Comparison of ENCODE assay signal across 1 cellular context in genomic region chr10:72308320-72308987, GRCh38.
TF ChIP-seq lines count a peak whose summit lies in the region.

No MANE protein-coding gene starts in this region.

TF ChIP-seq in K562, 482 proteins besides CTCF, POLR2A, EP300 and RAD21 (continued from another document and continues in another):
- TF ChIP-seq, protein P1, sequence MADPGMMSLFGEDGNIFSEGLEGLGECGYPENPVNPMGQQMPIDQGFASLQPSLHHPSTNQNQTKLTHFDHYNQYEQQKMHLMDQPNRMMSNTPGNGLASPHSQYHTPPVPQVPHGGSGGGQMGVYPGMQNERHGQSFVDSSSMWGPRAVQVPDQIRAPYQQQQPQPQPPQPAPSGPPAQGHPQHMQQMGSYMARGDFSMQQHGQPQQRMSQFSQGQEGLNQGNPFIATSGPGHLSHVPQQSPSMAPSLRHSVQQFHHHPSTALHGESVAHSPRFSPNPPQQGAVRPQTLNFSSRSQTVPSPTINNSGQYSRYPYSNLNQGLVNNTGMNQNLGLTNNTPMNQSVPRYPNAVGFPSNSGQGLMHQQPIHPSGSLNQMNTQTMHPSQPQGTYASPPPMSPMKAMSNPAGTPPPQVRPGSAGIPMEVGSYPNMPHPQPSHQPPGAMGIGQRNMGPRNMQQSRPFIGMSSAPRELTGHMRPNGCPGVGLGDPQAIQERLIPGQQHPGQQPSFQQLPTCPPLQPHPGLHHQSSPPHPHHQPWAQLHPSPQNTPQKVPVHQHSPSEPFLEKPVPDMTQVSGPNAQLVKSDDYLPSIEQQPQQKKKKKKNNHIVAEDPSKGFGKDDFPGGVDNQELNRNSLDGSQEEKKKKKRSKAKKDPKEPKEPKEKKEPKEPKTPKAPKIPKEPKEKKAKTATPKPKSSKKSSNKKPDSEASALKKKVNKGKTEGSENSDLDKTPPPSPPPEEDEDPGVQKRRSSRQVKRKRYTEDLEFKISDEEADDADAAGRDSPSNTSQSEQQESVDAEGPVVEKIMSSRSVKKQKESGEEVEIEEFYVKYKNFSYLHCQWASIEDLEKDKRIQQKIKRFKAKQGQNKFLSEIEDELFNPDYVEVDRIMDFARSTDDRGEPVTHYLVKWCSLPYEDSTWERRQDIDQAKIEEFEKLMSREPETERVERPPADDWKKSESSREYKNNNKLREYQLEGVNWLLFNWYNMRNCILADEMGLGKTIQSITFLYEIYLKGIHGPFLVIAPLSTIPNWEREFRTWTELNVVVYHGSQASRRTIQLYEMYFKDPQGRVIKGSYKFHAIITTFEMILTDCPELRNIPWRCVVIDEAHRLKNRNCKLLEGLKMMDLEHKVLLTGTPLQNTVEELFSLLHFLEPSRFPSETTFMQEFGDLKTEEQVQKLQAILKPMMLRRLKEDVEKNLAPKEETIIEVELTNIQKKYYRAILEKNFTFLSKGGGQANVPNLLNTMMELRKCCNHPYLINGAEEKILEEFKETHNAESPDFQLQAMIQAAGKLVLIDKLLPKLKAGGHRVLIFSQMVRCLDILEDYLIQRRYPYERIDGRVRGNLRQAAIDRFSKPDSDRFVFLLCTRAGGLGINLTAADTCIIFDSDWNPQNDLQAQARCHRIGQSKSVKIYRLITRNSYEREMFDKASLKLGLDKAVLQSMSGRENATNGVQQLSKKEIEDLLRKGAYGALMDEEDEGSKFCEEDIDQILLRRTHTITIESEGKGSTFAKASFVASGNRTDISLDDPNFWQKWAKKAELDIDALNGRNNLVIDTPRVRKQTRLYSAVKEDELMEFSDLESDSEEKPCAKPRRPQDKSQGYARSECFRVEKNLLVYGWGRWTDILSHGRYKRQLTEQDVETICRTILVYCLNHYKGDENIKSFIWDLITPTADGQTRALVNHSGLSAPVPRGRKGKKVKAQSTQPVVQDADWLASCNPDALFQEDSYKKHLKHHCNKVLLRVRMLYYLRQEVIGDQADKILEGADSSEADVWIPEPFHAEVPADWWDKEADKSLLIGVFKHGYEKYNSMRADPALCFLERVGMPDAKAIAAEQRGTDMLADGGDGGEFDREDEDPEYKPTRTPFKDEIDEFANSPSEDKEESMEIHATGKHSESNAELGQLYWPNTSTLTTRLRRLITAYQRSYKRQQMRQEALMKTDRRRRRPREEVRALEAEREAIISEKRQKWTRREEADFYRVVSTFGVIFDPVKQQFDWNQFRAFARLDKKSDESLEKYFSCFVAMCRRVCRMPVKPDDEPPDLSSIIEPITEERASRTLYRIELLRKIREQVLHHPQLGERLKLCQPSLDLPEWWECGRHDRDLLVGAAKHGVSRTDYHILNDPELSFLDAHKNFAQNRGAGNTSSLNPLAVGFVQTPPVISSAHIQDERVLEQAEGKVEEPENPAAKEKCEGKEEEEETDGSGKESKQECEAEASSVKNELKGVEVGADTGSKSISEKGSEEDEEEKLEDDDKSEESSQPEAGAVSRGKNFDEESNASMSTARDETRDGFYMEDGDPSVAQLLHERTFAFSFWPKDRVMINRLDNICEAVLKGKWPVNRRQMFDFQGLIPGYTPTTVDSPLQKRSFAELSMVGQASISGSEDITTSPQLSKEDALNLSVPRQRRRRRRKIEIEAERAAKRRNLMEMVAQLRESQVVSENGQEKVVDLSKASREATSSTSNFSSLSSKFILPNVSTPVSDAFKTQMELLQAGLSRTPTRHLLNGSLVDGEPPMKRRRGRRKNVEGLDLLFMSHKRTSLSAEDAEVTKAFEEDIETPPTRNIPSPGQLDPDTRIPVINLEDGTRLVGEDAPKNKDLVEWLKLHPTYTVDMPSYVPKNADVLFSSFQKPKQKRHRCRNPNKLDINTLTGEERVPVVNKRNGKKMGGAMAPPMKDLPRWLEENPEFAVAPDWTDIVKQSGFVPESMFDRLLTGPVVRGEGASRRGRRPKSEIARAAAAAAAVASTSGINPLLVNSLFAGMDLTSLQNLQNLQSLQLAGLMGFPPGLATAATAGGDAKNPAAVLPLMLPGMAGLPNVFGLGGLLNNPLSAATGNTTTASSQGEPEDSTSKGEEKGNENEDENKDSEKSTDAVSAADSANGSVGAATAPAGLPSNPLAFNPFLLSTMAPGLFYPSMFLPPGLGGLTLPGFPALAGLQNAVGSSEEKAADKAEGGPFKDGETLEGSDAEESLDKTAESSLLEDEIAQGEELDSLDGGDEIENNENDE (IDR thresholded peaks at IDR 0.05; ENCODE audit: low read depth, low read length), result no peak
- TF ChIP-seq NFXL1 (CRISPR knock-in tag; IDR thresholded peaks at IDR 0.05) (no peak), ZBTB33 (CRISPR knock-in tag; IDR thresholded peaks at IDR 0.05) (no peak), MYNN (IDR thresholded peaks at IDR 0.05) (peak; percentile 79; the same call in 1 of the 2 replicates), MYNN (CRISPR knock-in tag; IDR thresholded peaks at IDR 0.05) (no peak), ZNF274 (IDR thresholded peaks at IDR 0.05; ENCODE audit: borderline replicate concordance, low read depth, low read length) (no peak), SMARCA4 (IDR thresholded peaks at IDR 0.05) (peak; percentile 95), KDM5B (IDR thresholded peaks at IDR 0.05; ENCODE audit: insufficient replicate concordance, low read depth, low read length) (peak; percentile 57), HDAC6 (IDR thresholded peaks at IDR 0.05; ENCODE audit: low read depth, low read length) (no peak), SIRT6 (IDR thresholded peaks at IDR 0.05; ENCODE audit: low read depth, low read length) (no peak), CHCHD3 (CRISPR knock-in tag; IDR thresholded peaks at IDR 0.05) (no peak), DNMT1 (IDR thresholded peaks at IDR 0.05) (no peak), ZNF512 (tag; IDR thresholded peaks at IDR 0.05) (no peak), RUNX1 (IDR thresholded peaks at IDR 0.05; ENCODE audit: low read depth) (no peak), ATF1 (CRISPR knock-in tag; IDR thresholded peaks at IDR 0.05) (no peak), ATF1 (tag; IDR thresholded peaks at IDR 0.05) (peak; percentile 62), CREB5 (CRISPR knock-in tag; IDR thresholded peaks at IDR 0.05) (no peak), PRPF4 (IDR thresholded peaks at IDR 0.05; ENCODE audit: insufficient read depth, low read depth, low read length, poor library complexity, severe bottlenecking) (no peak), ERF (CRISPR knock-in tag; IDR thresholded peaks at IDR 0.05) (peak; percentile 91; the same call in 1 of the 2 replicates), ZNF124 (CRISPR knock-in tag; IDR thresholded peaks at IDR 0.05) (no peak), ZNF584 (CRISPR knock-in tag; IDR thresholded peaks at IDR 0.05; ENCODE audit: low read depth) (peak; percentile 75; the same call in 1 of the 2 replicates), ZNF77 (CRISPR knock-in tag; IDR thresholded peaks at IDR 0.05) (no peak), TSHZ1 (CRISPR knock-in tag; IDR thresholded peaks at IDR 0.05) (peak; percentile 51; the same call in 1 of the 2 replicates), HLTF (IDR thresholded peaks at IDR 0.05) (0 out of 2 replicates have a peak, but pooled peaks have one; percentile 53)
- TF ChIP-seq, protein P2, sequence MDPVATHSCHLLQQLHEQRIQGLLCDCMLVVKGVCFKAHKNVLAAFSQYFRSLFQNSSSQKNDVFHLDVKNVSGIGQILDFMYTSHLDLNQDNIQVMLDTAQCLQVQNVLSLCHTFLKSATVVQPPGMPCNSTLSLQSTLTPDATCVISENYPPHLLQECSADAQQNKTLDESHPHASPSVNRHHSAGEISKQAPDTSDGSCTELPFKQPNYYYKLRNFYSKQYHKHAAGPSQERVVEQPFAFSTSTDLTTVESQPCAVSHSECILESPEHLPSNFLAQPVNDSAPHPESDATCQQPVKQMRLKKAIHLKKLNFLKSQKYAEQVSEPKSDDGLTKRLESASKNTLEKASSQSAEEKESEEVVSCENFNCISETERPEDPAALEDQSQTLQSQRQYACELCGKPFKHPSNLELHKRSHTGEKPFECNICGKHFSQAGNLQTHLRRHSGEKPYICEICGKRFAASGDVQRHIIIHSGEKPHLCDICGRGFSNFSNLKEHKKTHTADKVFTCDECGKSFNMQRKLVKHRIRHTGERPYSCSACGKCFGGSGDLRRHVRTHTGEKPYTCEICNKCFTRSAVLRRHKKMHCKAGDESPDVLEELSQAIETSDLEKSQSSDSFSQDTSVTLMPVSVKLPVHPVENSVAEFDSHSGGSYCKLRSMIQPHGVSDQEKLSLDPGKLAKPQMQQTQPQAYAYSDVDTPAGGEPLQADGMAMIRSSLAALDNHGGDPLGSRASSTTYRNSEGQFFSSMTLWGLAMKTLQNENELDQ (CRISPR knock-in tag; IDR thresholded peaks at IDR 0.05; ENCODE audit: borderline replicate concordance), result no peak
- TF ChIP-seq, protein P3, sequence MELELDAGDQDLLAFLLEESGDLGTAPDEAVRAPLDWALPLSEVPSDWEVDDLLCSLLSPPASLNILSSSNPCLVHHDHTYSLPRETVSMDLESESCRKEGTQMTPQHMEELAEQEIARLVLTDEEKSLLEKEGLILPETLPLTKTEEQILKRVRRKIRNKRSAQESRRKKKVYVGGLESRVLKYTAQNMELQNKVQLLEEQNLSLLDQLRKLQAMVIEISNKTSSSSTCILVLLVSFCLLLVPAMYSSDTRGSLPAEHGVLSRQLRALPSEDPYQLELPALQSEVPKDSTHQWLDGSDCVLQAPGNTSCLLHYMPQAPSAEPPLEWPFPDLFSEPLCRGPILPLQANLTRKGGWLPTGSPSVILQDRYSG (tag; conservative IDR thresholded peaks at IDR 0.05; ENCODE audit: low read depth), result peak; percentile 94
- TF ChIP-seq, protein P4, sequence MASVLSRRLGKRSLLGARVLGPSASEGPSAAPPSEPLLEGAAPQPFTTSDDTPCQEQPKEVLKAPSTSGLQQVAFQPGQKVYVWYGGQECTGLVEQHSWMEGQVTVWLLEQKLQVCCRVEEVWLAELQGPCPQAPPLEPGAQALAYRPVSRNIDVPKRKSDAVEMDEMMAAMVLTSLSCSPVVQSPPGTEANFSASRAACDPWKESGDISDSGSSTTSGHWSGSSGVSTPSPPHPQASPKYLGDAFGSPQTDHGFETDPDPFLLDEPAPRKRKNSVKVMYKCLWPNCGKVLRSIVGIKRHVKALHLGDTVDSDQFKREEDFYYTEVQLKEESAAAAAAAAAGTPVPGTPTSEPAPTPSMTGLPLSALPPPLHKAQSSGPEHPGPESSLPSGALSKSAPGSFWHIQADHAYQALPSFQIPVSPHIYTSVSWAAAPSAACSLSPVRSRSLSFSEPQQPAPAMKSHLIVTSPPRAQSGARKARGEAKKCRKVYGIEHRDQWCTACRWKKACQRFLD (CRISPR knock-in tag; IDR thresholded peaks at IDR 0.05), result peak; percentile 95; the same call in 1 of the 2 replicates
